Comparison of ENCODE assay signal across 19 cellular contexts in the genomic region with DNA sequence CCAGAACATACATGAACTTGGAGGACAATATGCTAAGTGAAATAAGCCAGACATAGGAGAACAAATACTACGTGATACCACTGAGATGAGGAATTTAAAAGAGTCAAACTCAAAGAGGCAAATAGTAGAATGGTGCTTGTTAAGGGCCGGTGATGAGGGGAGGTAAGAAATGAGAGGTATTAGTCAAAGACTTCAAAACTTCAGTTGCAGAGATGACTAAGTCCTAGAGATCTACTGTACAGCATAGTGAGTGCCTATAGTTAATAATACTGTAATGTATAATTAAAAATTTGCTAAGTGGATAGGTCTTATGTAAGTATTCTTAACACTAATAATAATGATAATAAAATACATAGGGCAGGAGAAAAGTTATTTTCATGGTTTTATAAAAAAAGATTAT.
DNase-seq lines count a peak whose midpoint lies in the region; ATAC-seq, FAIRE-seq and TF ChIP-seq lines count a peak whose summit lies in the region.
"Had no signal": no experiment of that assay in that cellular context is flagged by ENCODE, and none has a peak within 500 bp of the region (broad histone marks: within the 10 kb centered on the region; RNA-seq: fewer than 3 reads in every experiment).

No MANE protein-coding gene starts in this region.

- H3K4me1 ChIP-seq in SK-N-SH (ENCODE audit: control insufficient read depth in 1 of 2, insufficient read depth in 2 of 2, low read depth in 1 of 2, low read length in 1 of 2) (peaks cover 0 to 17% of the 10 kb centered on the region in 2 experiments; a peak in 2 of 4 replicates), endothelial cell of umbilical vein (ENCODE audit: control insufficient read depth, extremely low read depth, insufficient read depth, low read length) (peaks cover 43% of the 10 kb centered on the region)
- H3K4me1 ChIP-seq: BE2C, Caco-2 had no signal

- no peak for TF ChIP-seq EP300 in SK-N-SH (IDR thresholded peaks at IDR 0.05; ENCODE audit: borderline replicate concordance in 1 of 2, low read depth in 1 of 2, low read length in 1 of 2)

- no peaks in the 10 kb centered on the region for H3K9me2 ChIP-seq in SK-N-SH

- H3K4me3 ChIP-seq in SK-N-SH (ENCODE audit: low read depth in 2 of 2, low read length in 1 of 2) (no peak overlapping the region), endothelial cell of umbilical vein (replicated peaks in 1 of 3; ENCODE audit: insufficient read depth in 1 of 3, low read depth in 1 of 3, low read length in 3 of 3) (no peak overlapping the region)
- H3K4me3 ChIP-seq: GM23338 had no signal

- no peak overlapping the region for H3K27ac Mint-ChIP-seq in stimulated activated effector memory CD8-positive, alpha-beta T cell treated with anti-CD3 and anti-CD28 coated beads, Interleukin-12 subunit alpha, Interleukin-12 subunit beta, amount 100 ng/mL, for 72 hours
- no peak overlapping the region for H3K27ac Mint-ChIP-seq in activated naive CD8-positive, alpha-beta T cell treated with anti-CD3 and anti-CD28 coated beads for 36 hours
- H3K27ac Mint-ChIP-seq: CD4-positive, alpha-beta T cell; GM23338 had no signal

- TF ChIP-seq POLR2A in endothelial cell of umbilical vein (IDR thresholded peaks at IDR 0.05; ENCODE audit: low read depth, low read length) = no peak

- H3K9me3 ChIP-seq in SK-N-SH (peaks cover 21% of the 10 kb centered on the region; the same call in 1 of the 2 replicates), endothelial cell of umbilical vein (replicated peaks; ENCODE audit: control insufficient read depth, insufficient read depth, low read length) (no peaks in the 10 kb centered on the region)
- H3K9me3 ChIP-seq: BE2C, Caco-2 had no signal

- no peak for FAIRE-seq in endothelial cell of umbilical vein (lab: Jason Lieb, UNC)
- FAIRE-seq: D721Med, GM12892, GM18507, H54 had no signal

- H3K36me3 ChIP-seq in SK-N-SH (replicated peaks in 1 of 2; ENCODE audit: control insufficient read depth in 1 of 2, insufficient read depth in 2 of 2, low read length in 1 of 2) (peaks cover 0 to 18% of the 10 kb centered on the region in 2 experiments), endothelial cell of umbilical vein (ENCODE audit: control insufficient read depth in 2 of 2, extremely low read depth in 1 of 2, insufficient read depth in 2 of 2, low read length in 2 of 2) (no peaks in the 10 kb centered on the region)
- H3K36me3 ChIP-seq: BE2C had no signal

- H3K9ac ChIP-seq in SK-N-SH = no peak overlapping the region
- H3K9ac ChIP-seq in endothelial cell of umbilical vein (replicated peaks; ENCODE audit: extremely low read depth, insufficient read depth, low read length) = peak overlapping the region; percentile 50

- H3K36me3 Mint-ChIP-seq in stimulated activated effector memory CD8-positive, alpha-beta T cell treated with anti-CD3 and anti-CD28 coated beads, Interleukin-12 subunit alpha, Interleukin-12 subunit beta, amount 100 ng/mL, for 72 hours = no peaks in the 10 kb centered on the region
- no peaks in the 10 kb centered on the region for H3K36me3 Mint-ChIP-seq in activated naive CD8-positive, alpha-beta T cell treated with anti-CD3 and anti-CD28 coated beads for 36 hours

- CTCF ChIA-PET in SK-N-SH (lab: Yijun Ruan, JAX) (no interaction called here), endothelial cell of umbilical vein (lab: Charles Lee) (interaction anchor here (1.0 kb wide), 1 partner anchor 128 kb away, joined by 4 read pairs; no protein-coding TSS in a partner anchor)

- peaks cover 9% of the 10 kb centered on the region for H3K9me3 Mint-ChIP-seq in stimulated activated effector memory CD8-positive, alpha-beta T cell treated with anti-CD3 and anti-CD28 coated beads, Interleukin-12 subunit alpha, Interleukin-12 subunit beta, amount 100 ng/mL, for 72 hours
- H3K9me3 Mint-ChIP-seq in activated naive CD8-positive, alpha-beta T cell treated with anti-CD3 and anti-CD28 coated beads for 36 hours = peaks cover 13% of the 10 kb centered on the region

- DNase-seq in SK-N-SH (no peak), endothelial cell of umbilical vein (ENCODE audit: low read depth, low spot score) (no peak), NCI-H2029 (lab: John Stamatoyannopoulos, UW) (no peak)
- no peak for DNase-seq in stimulated activated effector memory CD8-positive, alpha-beta T cell treated with anti-CD3 and anti-CD28 coated beads, Interleukin-12 subunit alpha, Interleukin-12 subunit beta, amount 100 ng/mL, for 72 hours (ENCODE audit: low spot score in 2 of 2)
- no peak for DNase-seq in activated naive CD8-positive, alpha-beta T cell treated with anti-CD3 and anti-CD28 coated beads for 36 hours
- DNase-seq in stimulated activated naive CD4-positive, alpha-beta T cell (lab: John Stamatoyannopoulos, UW) = no peak
- DNase-seq: ACHN; BE2C; C1 segment of cervical spinal cord; Caco-2; CD4-positive, alpha-beta T cell; GDM1; HCEC 1CT had no signal

- dilution Hi-C loops in endothelial cell of umbilical vein (cut with MboI; ENCODE audit: extremely low pct_ligation_motif_present, low sequenced_read_pairs) = no loop called here

- H3K4me3 Mint-ChIP-seq in stimulated activated effector memory CD8-positive, alpha-beta T cell treated with anti-CD3 and anti-CD28 coated beads, Interleukin-12 subunit alpha, Interleukin-12 subunit beta, amount 100 ng/mL, for 72 hours = no peak overlapping the region
- no peak overlapping the region for H3K4me3 Mint-ChIP-seq in activated naive CD8-positive, alpha-beta T cell treated with anti-CD3 and anti-CD28 coated beads for 36 hours
- H3K4me3 Mint-ChIP-seq: CD4-positive, alpha-beta T cell; GM23338 had no signal

- peaks cover 37% of the 10 kb centered on the region for H3F3A ChIP-seq in SK-N-SH (replicated peaks; ENCODE audit: insufficient read depth)

- POLR2A ChIA-PET in SK-N-SH (lab: Yijun Ruan, JAX) = no interaction called here
- POLR2A ChIA-PET in endothelial cell of umbilical vein (lab: Charles Lee) = no interaction called here

- no peaks in the 10 kb centered on the region for H3K27me3 Mint-ChIP-seq in activated naive CD8-positive, alpha-beta T cell treated with anti-CD3 and anti-CD28 coated beads for 36 hours
- H3K27me3 Mint-ChIP-seq: CD4-positive, alpha-beta T cell had no signal

- no peak for TF ChIP-seq RAD21 in SK-N-SH (IDR thresholded peaks at IDR 0.05; ENCODE audit: low read length)

- no peak for TF ChIP-seq CTCF in SK-N-SH (IDR thresholded peaks at IDR 0.05)
- TF ChIP-seq CTCF in endothelial cell of umbilical vein (IDR thresholded peaks at IDR 0.05; ENCODE audit: extremely low read depth in 1 of 2, insufficient read depth in 1 of 2, low read depth in 1 of 2, low read length in 2 of 2) = no peak

- H4K20me1 ChIP-seq in SK-N-SH (ENCODE audit: insufficient read depth) (no peaks in the 10 kb centered on the region), endothelial cell of umbilical vein (replicated peaks; ENCODE audit: control insufficient read depth, extremely low read depth, insufficient read depth, low read length) (no peaks in the 10 kb centered on the region)

- H3K27ac ChIP-seq in SK-N-SH (ENCODE audit: low read depth in 2 of 2, low read length in 1 of 2) = peak overlapping the region; percentile 23 to 87; a peak in 3 of 4 replicates
- peak overlapping the region; percentile 66 for H3K27ac ChIP-seq in endothelial cell of umbilical vein (ENCODE audit: insufficient read depth, low read depth, low read length)

- no TSS peak for BruUV-seq in endothelial cell of umbilical vein (replicated peaks; lab: Mats Ljungman, UMichigan)

- no peaks in the 10 kb centered on the region for H3K9me1 ChIP-seq in endothelial cell of umbilical vein (replicated peaks; ENCODE audit: control insufficient read depth, extremely low read depth, insufficient read depth, low read length)

- intact Hi-C loops in endothelial cell of umbilical vein (cut with micrococcal nuclease) = loop anchor here (1.0 to 2.0 kb wide), 6 partner anchors 17 to 129 kb away; no protein-coding TSS in a partner anchor

- H3K4me1 Mint-ChIP-seq in stimulated activated effector memory CD8-positive, alpha-beta T cell treated with anti-CD3 and anti-CD28 coated beads, Interleukin-12 subunit alpha, Interleukin-12 subunit beta, amount 100 ng/mL, for 72 hours = no peaks in the 10 kb centered on the region
- no peaks in the 10 kb centered on the region for H3K4me1 Mint-ChIP-seq in activated naive CD8-positive, alpha-beta T cell treated with anti-CD3 and anti-CD28 coated beads for 36 hours
- H3K4me1 Mint-ChIP-seq: GM23338 had no signal

- H3K79me2 ChIP-seq in SK-N-SH (ENCODE audit: insufficient read depth) = 0 out of 2 replicates have a peak, but pooled peaks cover 4% of the 10 kb centered on the region
- peaks cover 6% of the 10 kb centered on the region for H3K79me2 ChIP-seq in endothelial cell of umbilical vein (ENCODE audit: control insufficient read depth, insufficient read depth, low read length)

- 50% methylated on average over 2 of the region's 2 CpGs for WGBS in SK-N-SH (ENCODE audit: low lambda C conversion rate)

- H3K4me2 ChIP-seq in SK-N-SH (no peak overlapping the region), endothelial cell of umbilical vein (ENCODE audit: insufficient read depth, low read length) (no peak overlapping the region)
- H3K4me2 ChIP-seq: GM23338 had no signal

- peak; percentile 63 for ATAC-seq in HG03432 (IDR thresholded peaks at IDR 0.05; ENCODE audit: unreplicated experiment)
- no peak for ATAC-seq in stimulated activated effector memory CD8-positive, alpha-beta T cell treated with anti-CD3 and anti-CD28 coated beads, Interleukin-12 subunit alpha, Interleukin-12 subunit beta, amount 100 ng/mL, for 72 hours
- ATAC-seq: GM23338 had no signal

- 0 out of 2 replicates have a peak overlapping the region, but pooled peaks have one; percentile 33 for H2AFZ ChIP-seq in SK-N-SH (ENCODE audit: low read depth)
- H2AFZ ChIP-seq in endothelial cell of umbilical vein (ENCODE audit: low read depth, low read length) = no peak overlapping the region
- H2AFZ ChIP-seq: GM23338 had no signal

- no peaks in the 10 kb centered on the region for H3K27me3 ChIP-seq in SK-N-SH (ENCODE audit: insufficient read depth)
- H3K27me3 ChIP-seq in endothelial cell of umbilical vein (ENCODE audit: control insufficient read depth in 2 of 2, insufficient read depth in 2 of 2, low read length in 2 of 2) = no peaks in the 10 kb centered on the region
- H3K27me3 ChIP-seq: BE2C had no signal

TF ChIP-seq in SK-N-SH, 30 proteins besides CTCF, POLR2A, EP300 and RAD21 (continues in another document):
- TF ChIP-seq JUND (IDR thresholded peaks at IDR 0.05) (no peak), RXRA (IDR thresholded peaks at IDR 0.05; ENCODE audit: borderline replicate concordance, low read depth) (no peak), RFX5 (IDR thresholded peaks at IDR 0.05; ENCODE audit: low read length) (no peak), ELF1 (IDR thresholded peaks at IDR 0.05) (no peak)

TF ChIP-seq in endothelial cell of umbilical vein, 7 proteins besides CTCF, POLR2A, EP300 and RAD21:
- TF ChIP-seq FOS (IDR thresholded peaks at IDR 0.05; ENCODE audit: borderline replicate concordance, insufficient read depth, low read length) (peak; percentile 10), MYC (IDR thresholded peaks at IDR 0.05; ENCODE audit: low read depth, low read length) (no peak)
